In genomic region chr2:205763708-205764501, GRCh38 we compare ENCODE assay signal across 8 cellular contexts.
DNase-seq lines count a peak whose midpoint lies in the region; ATAC-seq and TF ChIP-seq lines count a peak whose summit lies in the region.

No MANE protein-coding gene starts in this region.

- H3K9me3 ChIP-seq in OCI-LY7 (ENCODE audit: low read length) (no peaks in the 10 kb centered on the region), right lobe of liver (no peaks in the 10 kb centered on the region), tibial nerve (no peaks in the 10 kb centered on the region)

- no TSS peak for BruUV-seq in OCI-LY7 (replicated peaks; lab: Mats Ljungman, UMichigan)

- intact Hi-C loops in OCI-LY7 (cut with micrococcal nuclease; ENCODE audit: unreplicated experiment) (no loop called here), dorsolateral prefrontal cortex (cut with DNase I) (loop anchor here (2.0 to 10.0 kb wide), 4 partner anchors 79 to 163 kb away; partner anchors contain the start of gene NRP2 (in 1 of the 2)), right lobe of liver (cut with DNase I) (loop anchor here in 1 of 2 donors (10.0 kb wide), 1 partner anchor 161 kb away; no protein-coding TSS in a partner anchor)

- ATAC-seq in right lobe of liver: peak; percentile 47 to 71 (median 64)

- TF ChIP-seq CTCF in OCI-LY7 (conservative IDR thresholded peaks at IDR 0.05; ENCODE audit: low read length) (0 out of 2 replicates have a peak, but pooled peaks have one; percentile 17), dorsolateral prefrontal cortex (IDR thresholded peaks at IDR 0.05 in 54 of 56, conservative IDR thresholded peaks at IDR 0.05 in 2 of 56; ENCODE audit: low read depth in 1 of 56, partially characterized antibody in 56 of 56) (peak in 55 of 56 donors; percentile 29 to 79 (median 64)), right lobe of liver (IDR thresholded peaks at IDR 0.05) (peak in 3 of 4 donors; percentile 39 to 53 (median 47)), tibial nerve (IDR thresholded peaks at IDR 0.05) (peak; percentile 33 to 65 (median 59))

- H3K9me2 ChIP-seq in OCI-LY7 (ENCODE audit: insufficient read depth, low read length): no peaks in the 10 kb centered on the region

- peak; percentile 59 for DNase-seq in activated CD8-positive, alpha-beta memory T cell treated with anti-CD3 and anti-CD28 coated beads for 24 hours
- no peak for DNase-seq in activated CD8-positive, alpha-beta memory T cell treated with anti-CD3 and anti-CD28 coated beads, Interleukin-2, amount 50 U/mL, for 4 hours
- DNase-seq in OCI-LY7 (ENCODE audit: low spot score): no peak
- DNase-seq in dorsolateral prefrontal cortex: peak; percentile 44 to 75 (median 58)
- peak in 1 of 3 donors; percentile 68 for DNase-seq in right lobe of liver
- DNase-seq in tibial nerve (ENCODE audit: low spot score in 2 of 2): peak; percentile 40 to 45
- no peak for DNase-seq in globus pallidus (ENCODE audit: low spot score)
- no peak for DNase-seq in OCI-M1 (lab: John Stamatoyannopoulos, UW)

- CTCF ChIA-PET in OCI-LY7 (lab: Charles Lee; ENCODE audit: unreplicated experiment): no interaction called here

- TF ChIP-seq POLR2A in right lobe of liver (IDR thresholded peaks at IDR 0.05): no peak
- TF ChIP-seq POLR2A in tibial nerve (IDR thresholded peaks at IDR 0.05): no peak

- no peak overlapping the region for H3K27ac ChIP-seq in OCI-LY7 (ENCODE audit: low read depth, low read length, poor library complexity, severe bottlenecking)
- peak overlapping the region in 9 of 59 donors; percentile 4 to 44 (median 15) for H3K27ac ChIP-seq in dorsolateral prefrontal cortex
- no peak overlapping the region for H3K27ac ChIP-seq in right lobe of liver
- peak overlapping the region; percentile 4 to 88 (median 52) for H3K27ac ChIP-seq in tibial nerve

- H3K79me2 ChIP-seq in OCI-LY7 (ENCODE audit: insufficient read depth, low read depth, low read length): no peaks in the 10 kb centered on the region

- 36% methylated on average over 9 of the region's 25 CpGs for WGBS in right lobe of liver (ENCODE audit: insufficient coverage, low coverage, low lambda C conversion rate, missing lambda C conversion rate)
- 41 to 47% methylated on average over 17 to 25 of the region's 25 CpGs for WGBS in tibial nerve, 2 donors

- H4K20me1 ChIP-seq in OCI-LY7 (ENCODE audit: insufficient read depth, low read length): no peaks in the 10 kb centered on the region

- H2AFZ ChIP-seq in OCI-LY7 (ENCODE audit: low read length): no peak overlapping the region

- H3K27me3 ChIP-seq in dorsolateral prefrontal cortex: peaks cover 0 to 5% (median 0%) of the 10 kb centered on the region in 45 donors
- no peaks in the 10 kb centered on the region for H3K27me3 ChIP-seq in right lobe of liver
- no peaks in the 10 kb centered on the region for H3K27me3 ChIP-seq in tibial nerve

- POLR2A ChIA-PET in OCI-LY7 (lab: Charles Lee): no interaction called here

- peak in 1 of 2 donors; percentile 69 for TF ChIP-seq EP300 in tibial nerve (IDR thresholded peaks at IDR 0.05)

- H3K4me3 ChIP-seq in OCI-LY7 (ENCODE audit: low read depth, low read length, poor library complexity, severe bottlenecking) (no peak overlapping the region), dorsolateral prefrontal cortex (peak overlapping the region; percentile 5 to 65 (median 37)), right lobe of liver (no peak overlapping the region), tibial nerve (no peak overlapping the region)

- H3K36me3 ChIP-seq in OCI-LY7 (ENCODE audit: insufficient read depth, low read length) (no peaks in the 10 kb centered on the region), right lobe of liver (no peaks in the 10 kb centered on the region), tibial nerve (peaks cover 0 to 60% (median 0%) of the 10 kb centered on the region in 3 donors)

- H3K4me1 ChIP-seq in OCI-LY7 (ENCODE audit: insufficient read depth, low read length, poor library complexity, severe bottlenecking) (no peaks in the 10 kb centered on the region), right lobe of liver (no peaks in the 10 kb centered on the region), tibial nerve (peaks cover 0 to 78% (median 23%) of the 10 kb centered on the region in 4 donors)

- H3K4me2 ChIP-seq in OCI-LY7 (ENCODE audit: low read length): no peak overlapping the region

Comparison
In these comparisons a context has a peak if more than half of its experiments do, and no peak if none do; other contexts are left out.
1. DNase-seq: peak in activated CD8-positive, alpha-beta memory T cell treated with anti-CD3 and anti-CD28 coated beads for 24 hours (single experiment), dorsolateral prefrontal cortex (10 of 10) and tibial nerve (2 of 2); none in activated CD8-positive, alpha-beta memory T cell treated with anti-CD3 and anti-CD28 coated beads, Interleukin-2, amount 50 U/mL, for 4 hours (single experiment), OCI-LY7 (single experiment), globus pallidus (single experiment) and OCI-M1 (single experiment).
2. H3K27ac ChIP-seq: peak in tibial nerve (4 of 4); none in OCI-LY7 (single experiment) and right lobe of liver (0 of 3).
3. H3K4me3 ChIP-seq: peak in dorsolateral prefrontal cortex (59 of 59); none in OCI-LY7 (single experiment), right lobe of liver (0 of 3) and tibial nerve (0 of 4).
4. Peak in every context shown above with its lines, with median percentiles within 50 percentile points of each other: CTCF ChIP-seq.